Comparison of ENCODE assay signal across 15 cellular contexts in the genomic region with DNA sequence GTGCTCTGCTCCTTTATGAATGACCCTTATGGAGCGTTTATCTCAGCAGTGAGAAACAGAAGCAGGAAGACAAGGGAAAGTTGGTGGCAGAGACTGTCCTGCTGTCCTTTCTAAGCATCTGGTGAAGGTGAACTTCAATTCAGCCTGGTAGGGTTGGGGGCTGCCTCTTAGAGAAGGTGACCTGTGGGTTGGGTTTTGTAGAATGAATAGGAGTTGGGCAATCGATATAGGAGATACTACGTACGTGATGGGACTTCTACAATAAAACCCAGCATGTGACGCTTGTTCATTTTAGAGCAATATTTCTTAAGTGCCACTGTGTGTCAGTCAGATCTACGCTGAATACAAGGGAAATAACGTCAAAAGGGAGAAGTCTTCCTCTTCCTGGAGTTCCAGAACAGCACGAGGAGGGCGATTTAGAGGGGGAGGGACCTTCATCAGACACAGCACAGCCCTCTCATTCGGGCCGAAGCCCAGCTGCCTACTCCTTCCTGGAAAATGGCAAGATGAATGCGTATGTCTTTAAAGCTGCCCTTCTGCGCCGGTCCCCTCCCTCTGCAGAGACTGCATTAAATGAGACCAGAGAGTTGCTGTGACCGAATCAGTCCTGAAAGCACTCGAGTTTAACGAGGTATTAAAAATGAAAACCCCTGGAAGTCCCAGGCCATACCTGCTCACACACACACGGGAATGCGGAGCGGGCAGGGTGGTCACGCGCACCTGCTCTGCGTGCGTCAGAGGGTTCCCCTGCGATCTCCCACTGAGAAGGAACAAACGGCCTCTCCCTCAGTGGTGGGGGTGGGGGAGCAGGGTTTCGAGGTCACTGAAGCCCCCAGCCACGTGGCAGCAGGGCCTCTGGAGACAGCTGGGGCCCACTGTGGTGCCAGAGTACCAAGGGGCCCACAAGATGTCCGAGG.
DNase-seq lines count a peak whose midpoint lies in the region; ATAC-seq and TF ChIP-seq lines count a peak whose summit lies in the region.
"Had no signal": no experiment of that assay in that cellular context is flagged by ENCODE, and none has a peak within 500 bp of the region (broad histone marks: within the 10 kb centered on the region; RNA-seq: fewer than 3 reads in every experiment).

No MANE protein-coding gene starts in this region.

- no peaks in the 10 kb centered on the region for H3K27me3 Mint-ChIP-seq in activated naive CD8-positive, alpha-beta T cell treated with anti-CD3 and anti-CD28 coated beads, Interleukin-2, amount 50 U/mL, for 24 hours
- H3K27me3 Mint-ChIP-seq in activated naive CD8-positive, alpha-beta T cell treated with anti-CD3 and anti-CD28 coated beads for 36 hours, result no peaks in the 10 kb centered on the region
- H3K27me3 Mint-ChIP-seq in stimulated activated naive B cell treated with anti-CD40 and anti-IgM and Interleukin-4, amounts not matched to agents 10 μg/mL and 1 μg/mL and 100 μg/mL, for 72 hours, result no peaks in the 10 kb centered on the region
- H3K27me3 Mint-ChIP-seq in activated CD8-positive, alpha-beta T cell treated with anti-CD3 and anti-CD28 coated beads for 36 hours, result no peaks in the 10 kb centered on the region
- H3K27me3 Mint-ChIP-seq: natural killer cell treated with Interleukin-12 subunit alpha and Interleukin-12 subunit beta and Interleukin-15 and Interleukin-18, amount 100 ng/mL, for 72 hours had no signal

- no peaks in the 10 kb centered on the region for H3K9me3 Mint-ChIP-seq in activated naive CD8-positive, alpha-beta T cell treated with anti-CD3 and anti-CD28 coated beads, Interleukin-2, amount 50 U/mL, for 24 hours
- H3K9me3 Mint-ChIP-seq in activated naive CD8-positive, alpha-beta T cell treated with anti-CD3 and anti-CD28 coated beads for 36 hours, result no peaks in the 10 kb centered on the region
- H3K9me3 Mint-ChIP-seq in stimulated activated naive B cell treated with anti-CD40 and anti-IgM and Interleukin-4, amounts not matched to agents 10 μg/mL and 1 μg/mL and 100 μg/mL, for 72 hours, result peaks cover 0 to 2% of the 10 kb centered on the region in 2 donors
- H3K9me3 Mint-ChIP-seq in activated CD8-positive, alpha-beta T cell treated with anti-CD3 and anti-CD28 coated beads for 36 hours, result no peaks in the 10 kb centered on the region
- H3K9me3 Mint-ChIP-seq: natural killer cell treated with Interleukin-12 subunit alpha and Interleukin-12 subunit beta and Interleukin-15 and Interleukin-18, amount 100 ng/mL, for 72 hours had no signal

- peak; percentile 26 for ATAC-seq in activated naive CD8-positive, alpha-beta T cell treated with anti-CD3 and anti-CD28 coated beads, Interleukin-2, amount 50 U/mL, for 24 hours
- ATAC-seq in HG03108 (IDR thresholded peaks at IDR 0.05; ENCODE audit: unreplicated experiment) (peak; percentile 29), HG03175 (IDR thresholded peaks at IDR 0.05; ENCODE audit: unreplicated experiment) (no peak)
- ATAC-seq in stimulated activated naive B cell treated with anti-CD40 and anti-IgM and Interleukin-4, amounts not matched to agents 10 μg/mL and 1 μg/mL and 100 μg/mL, for 72 hours (replicated peaks), result peak; percentile 61 to 62
- ATAC-seq in activated CD8-positive, alpha-beta T cell treated with anti-CD3 and anti-CD28 coated beads for 36 hours, result no peak
- ATAC-seq: A549; left colon; natural killer cell treated with Interleukin-12 subunit alpha and Interleukin-12 subunit beta and Interleukin-15 and Interleukin-18, amount 100 ng/mL, for 72 hours had no signal

- peaks cover 3% of the 10 kb centered on the region for H3K4me1 Mint-ChIP-seq in activated naive CD8-positive, alpha-beta T cell treated with anti-CD3 and anti-CD28 coated beads, Interleukin-2, amount 50 U/mL, for 24 hours
- no peaks in the 10 kb centered on the region for H3K4me1 Mint-ChIP-seq in activated naive CD8-positive, alpha-beta T cell treated with anti-CD3 and anti-CD28 coated beads for 36 hours
- peaks cover 52 to 89% of the 10 kb centered on the region in 2 donors for H3K4me1 Mint-ChIP-seq in stimulated activated naive B cell treated with anti-CD40 and anti-IgM and Interleukin-4, amounts not matched to agents 10 μg/mL and 1 μg/mL and 100 μg/mL, for 72 hours
- no peaks in the 10 kb centered on the region for H3K4me1 Mint-ChIP-seq in activated CD8-positive, alpha-beta T cell treated with anti-CD3 and anti-CD28 coated beads for 36 hours (ENCODE audit: low read depth)

- no peak overlapping the region for H3K27ac Mint-ChIP-seq in activated naive CD8-positive, alpha-beta T cell treated with anti-CD3 and anti-CD28 coated beads, Interleukin-2, amount 50 U/mL, for 24 hours
- H3K27ac Mint-ChIP-seq in activated naive CD8-positive, alpha-beta T cell treated with anti-CD3 and anti-CD28 coated beads for 36 hours, result no peak overlapping the region
- H3K27ac Mint-ChIP-seq in stimulated activated naive B cell treated with anti-CD40 and anti-IgM and Interleukin-4, amounts not matched to agents 10 μg/mL and 1 μg/mL and 100 μg/mL, for 72 hours, result peak overlapping the region; percentile 98
- no peak overlapping the region for H3K27ac Mint-ChIP-seq in activated CD8-positive, alpha-beta T cell treated with anti-CD3 and anti-CD28 coated beads for 36 hours
- H3K27ac Mint-ChIP-seq: natural killer cell treated with Interleukin-12 subunit alpha and Interleukin-12 subunit beta and Interleukin-15 and Interleukin-18, amount 100 ng/mL, for 72 hours had no signal

- CTCF ChIA-PET in activated CD8-positive, alpha-beta T cell treated with anti-CD3 and anti-CD28 coated beads for 36 hours (lab: Charles Lee), result no interaction called here

- intact Hi-C loops in activated CD8-positive, alpha-beta T cell treated with anti-CD3 and anti-CD28 coated beads for 36 hours (cut with micrococcal nuclease), result no loop called here

- no peak for DNase-seq in activated naive CD8-positive, alpha-beta T cell treated with anti-CD3 and anti-CD28 coated beads, Interleukin-2, amount 50 U/mL, for 24 hours
- no peak for DNase-seq in activated naive CD8-positive, alpha-beta T cell treated with anti-CD3 and anti-CD28 coated beads for 36 hours
- peak; percentile 12 for DNase-seq in dermis blood vessel endothelial cell
- DNase-seq in stimulated activated naive B cell treated with anti-CD40 and anti-IgM and Interleukin-4, amounts not matched to agents 10 μg/mL and 1 μg/mL and 100 μg/mL, for 72 hours, result peak; percentile 63
- no peak for DNase-seq in stimulated activated CD4-positive, alpha-beta T cell treated with anti-CD3 and anti-CD28 coated beads, Interleukin-4, amount 100 ng/mL, for 24 hours
- no peak for DNase-seq in activated CD8-positive, alpha-beta T cell treated with anti-CD3 and anti-CD28 coated beads for 36 hours
- DNase-seq: activated CD8-positive, alpha-beta memory T cell treated with anti-CD3 and anti-CD28 coated beads for 24 hours; activated naive CD4-positive, alpha-beta T cell; left colon; NCI-H2171; small intestine had no signal

- H3K36me3 Mint-ChIP-seq in activated naive CD8-positive, alpha-beta T cell treated with anti-CD3 and anti-CD28 coated beads, Interleukin-2, amount 50 U/mL, for 24 hours (ENCODE audit: low read depth), result no peaks in the 10 kb centered on the region
- no peaks in the 10 kb centered on the region for H3K36me3 Mint-ChIP-seq in activated naive CD8-positive, alpha-beta T cell treated with anti-CD3 and anti-CD28 coated beads for 36 hours
- H3K36me3 Mint-ChIP-seq in stimulated activated naive B cell treated with anti-CD40 and anti-IgM and Interleukin-4, amounts not matched to agents 10 μg/mL and 1 μg/mL and 100 μg/mL, for 72 hours, result peaks cover 38 to 50% of the 10 kb centered on the region in 2 donors
- no peaks in the 10 kb centered on the region for H3K36me3 Mint-ChIP-seq in activated CD8-positive, alpha-beta T cell treated with anti-CD3 and anti-CD28 coated beads for 36 hours (ENCODE audit: low read depth)
- H3K36me3 Mint-ChIP-seq: natural killer cell treated with Interleukin-12 subunit alpha and Interleukin-12 subunit beta and Interleukin-15 and Interleukin-18, amount 100 ng/mL, for 72 hours had no signal

- no peak overlapping the region for H3K4me3 Mint-ChIP-seq in activated naive CD8-positive, alpha-beta T cell treated with anti-CD3 and anti-CD28 coated beads, Interleukin-2, amount 50 U/mL, for 24 hours
- no peak overlapping the region for H3K4me3 Mint-ChIP-seq in activated naive CD8-positive, alpha-beta T cell treated with anti-CD3 and anti-CD28 coated beads for 36 hours
- H3K4me3 Mint-ChIP-seq in stimulated activated naive B cell treated with anti-CD40 and anti-IgM and Interleukin-4, amounts not matched to agents 10 μg/mL and 1 μg/mL and 100 μg/mL, for 72 hours, result peak overlapping the region; percentile 69 to 73
- H3K4me3 Mint-ChIP-seq in activated CD8-positive, alpha-beta T cell treated with anti-CD3 and anti-CD28 coated beads for 36 hours, result no peak overlapping the region
- H3K4me3 Mint-ChIP-seq: natural killer cell treated with Interleukin-12 subunit alpha and Interleukin-12 subunit beta and Interleukin-15 and Interleukin-18, amount 100 ng/mL, for 72 hours had no signal

- POLR2A ChIA-PET in activated CD8-positive, alpha-beta T cell treated with anti-CD3 and anti-CD28 coated beads for 36 hours (lab: Charles Lee), result no interaction called here

- TF ChIP-seq CTCF in activated CD8-positive, alpha-beta T cell treated with anti-CD3 and anti-CD28 coated beads for 36 hours (IDR thresholded peaks at IDR 0.05), result no peak

Comparison
In these comparisons a context has a peak if more than half of its experiments do, and no peak if none do; other contexts are left out.
1. ATAC-seq: peak in activated naive CD8-positive, alpha-beta T cell treated with anti-CD3 and anti-CD28 coated beads, Interleukin-2, amount 50 U/mL, for 24 hours (single experiment), HG03108 (single experiment) and stimulated activated naive B cell treated with anti-CD40 and anti-IgM and Interleukin-4, amounts not matched to agents 10 μg/mL and 1 μg/mL and 100 μg/mL, for 72 hours (2 of 2); none in HG03175 (single experiment) and activated CD8-positive, alpha-beta T cell treated with anti-CD3 and anti-CD28 coated beads for 36 hours (single experiment).
2. DNase-seq: peak in dermis blood vessel endothelial cell (single experiment) and stimulated activated naive B cell treated with anti-CD40 and anti-IgM and Interleukin-4, amounts not matched to agents 10 μg/mL and 1 μg/mL and 100 μg/mL, for 72 hours (single experiment); none in activated naive CD8-positive, alpha-beta T cell treated with anti-CD3 and anti-CD28 coated beads, Interleukin-2, amount 50 U/mL, for 24 hours (single experiment), activated naive CD8-positive, alpha-beta T cell treated with anti-CD3 and anti-CD28 coated beads for 36 hours (single experiment), stimulated activated CD4-positive, alpha-beta T cell treated with anti-CD3 and anti-CD28 coated beads, Interleukin-4, amount 100 ng/mL, for 24 hours (single experiment) and activated CD8-positive, alpha-beta T cell treated with anti-CD3 and anti-CD28 coated beads for 36 hours (single experiment).
3. H3K4me3 Mint-ChIP-seq: peak in stimulated activated naive B cell treated with anti-CD40 and anti-IgM and Interleukin-4, amounts not matched to agents 10 μg/mL and 1 μg/mL and 100 μg/mL, for 72 hours (2 of 2); none in activated naive CD8-positive, alpha-beta T cell treated with anti-CD3 and anti-CD28 coated beads, Interleukin-2, amount 50 U/mL, for 24 hours (single experiment), activated naive CD8-positive, alpha-beta T cell treated with anti-CD3 and anti-CD28 coated beads for 36 hours (single experiment) and activated CD8-positive, alpha-beta T cell treated with anti-CD3 and anti-CD28 coated beads for 36 hours (single experiment).